In the genomic region with DNA sequence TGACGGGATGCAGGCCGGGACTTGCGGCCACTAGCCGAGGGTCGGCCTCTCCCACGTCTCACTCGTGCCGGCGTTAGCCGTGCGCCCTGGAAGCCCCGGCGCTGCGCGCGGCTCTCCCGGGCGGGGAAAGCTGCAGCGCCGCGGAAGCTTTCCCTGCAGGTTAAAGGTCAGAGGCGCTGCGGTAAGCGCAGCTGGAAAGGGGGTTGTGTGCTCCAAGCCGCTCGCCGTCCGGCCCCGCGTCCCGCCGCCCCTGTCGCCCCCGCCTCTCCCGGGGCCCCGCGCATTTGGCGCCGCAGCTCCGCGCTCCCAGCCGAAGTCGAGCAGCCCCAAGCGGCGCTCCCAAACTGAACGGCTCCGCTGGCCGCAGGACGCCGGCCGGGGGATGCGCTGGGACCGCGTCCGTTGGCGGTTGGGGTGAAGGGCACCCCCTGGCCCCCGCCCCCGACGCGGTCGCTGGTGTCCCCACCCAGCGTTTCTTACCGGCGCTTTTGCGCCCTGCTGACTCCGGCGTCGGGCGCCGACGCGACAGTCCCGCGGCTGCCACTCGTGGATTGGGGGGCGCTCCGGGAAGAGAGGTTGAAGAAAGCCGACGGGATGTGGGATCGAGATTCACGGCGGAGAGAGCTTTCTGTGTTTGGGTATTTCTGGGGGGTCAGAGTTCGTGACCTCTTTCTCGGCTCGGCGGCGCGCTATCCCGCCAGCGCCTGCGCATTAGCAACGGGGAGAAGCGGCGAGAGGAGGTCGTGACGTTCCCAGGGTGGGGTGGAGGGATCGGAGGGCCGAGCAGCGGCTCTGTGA, we compare ENCODE assay signal across 8 cellular contexts. TPM values are rescaled to one million over a fixed set of nuclear protein-coding genes. Genes with fewer than 3 reads are reported as not detected.
A peak's percentile ranks its signal among the peaks of the same experiment; 100 is the strongest.
DNase-seq lines count a peak whose midpoint lies in the region; ATAC-seq and TF ChIP-seq lines count a peak whose summit lies in the region.

TSS of gene NR2C1 (minus strand) at position 719 of the 798 bp plus-strand sequence. CDS start 6,234 bp downstream, outside the sequence.

- peak within 1 kb of the TSS; percentile 95 to 96 (median 95) for H3K4me3 Mint-ChIP-seq in nephron
- peak within 1 kb of the TSS; percentile 89 to 92 for H3K4me3 Mint-ChIP-seq in stimulated activated naive CD8-positive, alpha-beta T cell treated with anti-CD3 and anti-CD28 coated beads, Interleukin-15, amount 100 ng/mL, for 72 hours

- H3K4me1 ChIP-seq in Loucy (ENCODE audit: insufficient read depth, low read length, poor library complexity, severe bottlenecking): peaks cover 32% of the 10 kb centered on the region

- H3K36me3 ChIP-seq in Loucy (ENCODE audit: insufficient read depth, low read length): no peaks in the 10 kb centered on the region

- peak within 1 kb of the TSS; percentile 91 to 98 (median 97) for H3K27ac Mint-ChIP-seq in nephron
- peak within 1 kb of the TSS; percentile 96 to 97 for H3K27ac Mint-ChIP-seq in stimulated activated naive CD8-positive, alpha-beta T cell treated with anti-CD3 and anti-CD28 coated beads, Interleukin-15, amount 100 ng/mL, for 72 hours

- TF ChIP-seq CTCF in Loucy (conservative IDR thresholded peaks at IDR 0.05; ENCODE audit: low read length) (no peak), fibroblast of the aortic adventitia (IDR thresholded peaks at IDR 0.05; ENCODE audit: insufficient read depth, low read length) (no peak), nephron (IDR thresholded peaks at IDR 0.05; ENCODE audit: unreplicated experiment in 3 of 3) (no peak)

- H2AFZ ChIP-seq in Loucy (ENCODE audit: low read length): peak within 1 kb of the TSS; percentile 98

- no peaks in the 10 kb centered on the region for H3F3A ChIP-seq in Loucy (ENCODE audit: low read depth)

- H3K9ac ChIP-seq in Loucy (ENCODE audit: low read depth, low read length, poor library complexity, severe bottlenecking): peak within 1 kb of the TSS; percentile 81

- peaks cover 48% of the 10 kb centered on the region for H3K79me2 ChIP-seq in Loucy (ENCODE audit: insufficient read depth, low read length)

- no peaks in the 10 kb centered on the region for H3K9me3 ChIP-seq in Loucy (ENCODE audit: insufficient read depth, low read depth, low read length)

- peak; percentile 97 for ATAC-seq in stimulated activated naive CD8-positive, alpha-beta T cell treated with anti-CD3 and anti-CD28 coated beads, Interleukin-15, amount 100 ng/mL, for 72 hours

- H3K4me3 ChIP-seq in Loucy (ENCODE audit: low read length, poor library complexity, severe bottlenecking) (peak within 1 kb of the TSS; percentile 99), fibroblast of the aortic adventitia (ENCODE audit: low read depth, low read length) (peak within 1 kb of the TSS; percentile 83)

- H3K4me2 ChIP-seq in Loucy (ENCODE audit: low read depth, low read length, poor library complexity, severe bottlenecking): peak within 1 kb of the TSS; percentile 86

- no peaks in the 10 kb centered on the region for H3K27me3 ChIP-seq in Loucy (ENCODE audit: insufficient read depth, low read length, poor library complexity, severe bottlenecking)

- H3K27me3 Mint-ChIP-seq in nephron (ENCODE audit: low read depth): peaks cover 4% of the 10 kb centered on the region
- no peaks in the 10 kb centered on the region for H3K27me3 Mint-ChIP-seq in stimulated activated naive CD8-positive, alpha-beta T cell treated with anti-CD3 and anti-CD28 coated beads, Interleukin-15, amount 100 ng/mL, for 72 hours

- H3K9me2 ChIP-seq in Loucy (replicated peaks; ENCODE audit: low read depth, low read length): no peaks in the 10 kb centered on the region

- H3K4me1 Mint-ChIP-seq in nephron: peaks cover 17% of the 10 kb centered on the region
- peaks cover 7% of the 10 kb centered on the region for H3K4me1 Mint-ChIP-seq in stimulated activated naive CD8-positive, alpha-beta T cell treated with anti-CD3 and anti-CD28 coated beads, Interleukin-15, amount 100 ng/mL, for 72 hours

- H3K36me3 Mint-ChIP-seq in nephron (ENCODE audit: low read depth): peaks cover 9% of the 10 kb centered on the region

- H4K20me1 ChIP-seq in Loucy (ENCODE audit: insufficient read depth, low read length, poor library complexity, severe bottlenecking): peaks cover 3% of the 10 kb centered on the region

- no peaks in the 10 kb centered on the region for H3K9me3 Mint-ChIP-seq in nephron
- no peaks in the 10 kb centered on the region for H3K9me3 Mint-ChIP-seq in stimulated activated naive CD8-positive, alpha-beta T cell treated with anti-CD3 and anti-CD28 coated beads, Interleukin-15, amount 100 ng/mL, for 72 hours

- peak; percentile 96 for DNase-seq in Daoy (ENCODE audit: low read depth)
- peak; percentile 93 for DNase-seq in H4 (ENCODE audit: low spot score)
- peak; percentile 92 to 95 for DNase-seq in SHP77 (lab: John Stamatoyannopoulos, UW)
- peak; percentile 88 for DNase-seq in activated effector memory CD4-positive, alpha-beta T cell treated with Interleukin-2 at 50 U/mL for 16 hours
- DNase-seq in fibroblast of the aortic adventitia (ENCODE audit: low read depth): peak; percentile 88
- peak; percentile 90 to 96 for DNase-seq in stimulated activated naive CD8-positive, alpha-beta T cell treated with anti-CD3 and anti-CD28 coated beads, Interleukin-15, amount 100 ng/mL, for 72 hours

RNA-seq across cellular contexts. Expression of gene NR2C1, which starts in this region (rescaled TPM):
- total RNA-seq in Daoy (2014; rRNA removed; shearing (Covaris generic)): 25.0 and 25.9 TPM in 2 replicates
- total RNA-seq in H4 (2014; rRNA removed; shearing (Covaris generic)): 7.6 and 22.0 TPM in 2 replicates
- 15.5 and 25.4 TPM in 2 replicates for total RNA-seq in fibroblast of the aortic adventitia (ENCODE audit: low replicate concordance)

Comparison
In these comparisons a context has a peak if more than half of its experiments do, and no peak if none do; other contexts are left out.
1. Peak in every context shown above with its lines: DNase-seq, ATAC-seq and H3K4me3 ChIP-seq.